9 cellular contexts compared by ENCODE assay signal in the genomic region with DNA sequence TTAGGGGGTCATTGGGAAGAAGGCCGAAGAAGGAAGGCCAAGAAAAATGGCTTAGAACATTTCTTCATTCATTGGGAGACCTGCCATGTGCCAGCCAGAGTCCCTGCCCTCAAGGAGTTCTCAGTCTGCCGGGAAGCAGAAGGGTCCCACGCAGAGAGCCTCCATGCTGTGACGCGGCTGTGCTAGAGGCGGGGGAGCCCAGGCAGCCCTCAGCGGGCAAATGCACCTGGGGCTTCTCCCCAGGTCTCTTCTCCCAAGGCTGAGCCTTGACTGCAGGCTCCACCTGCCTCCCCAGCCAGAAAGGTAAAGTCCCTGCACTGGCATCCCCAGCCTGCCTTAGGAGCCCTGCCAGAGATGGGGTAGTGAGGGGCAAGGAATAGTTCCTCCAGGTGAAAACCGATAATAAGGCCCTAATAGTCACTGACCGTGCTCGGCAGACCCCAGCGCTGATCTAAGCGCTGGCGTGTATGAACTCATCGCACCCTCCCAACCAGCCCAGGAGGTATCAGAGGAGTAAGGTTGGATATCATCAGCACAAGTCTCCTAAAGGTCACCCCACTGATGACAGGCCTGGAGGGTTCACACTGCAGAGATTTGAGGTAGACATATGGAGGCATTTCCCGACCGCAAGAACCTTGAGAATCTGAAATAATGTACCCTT. TPM values are rescaled to one million over a fixed set of nuclear protein-coding genes. Genes with fewer than 3 reads are reported as not detected.
DNase-seq lines count a peak whose midpoint lies in the region; ATAC-seq and TF ChIP-seq lines count a peak whose summit lies in the region.
"Had no signal": no experiment of that assay in that cellular context is flagged by ENCODE, and none has a peak within 500 bp of the region (broad histone marks: within the 10 kb centered on the region; RNA-seq: fewer than 3 reads in every experiment).

No MANE protein-coding gene starts in this region.

- peak overlapping the region; percentile 74 for H3K4me3 Mint-ChIP-seq in activated CD8-positive, alpha-beta T cell treated with anti-CD3 and anti-CD28 coated beads, Interleukin-2, amount 10 ng/mL, durations not matched to agents 7 days and 5 days

- peak; percentile 12 for ATAC-seq in activated CD8-positive, alpha-beta T cell treated with anti-CD3 and anti-CD28 coated beads, Interleukin-2, amount 10 ng/mL, durations not matched to agents 7 days and 5 days
- ATAC-seq in GM21717 (IDR thresholded peaks at IDR 0.05; ENCODE audit: unreplicated experiment) = no peak

- H3K27ac Mint-ChIP-seq in activated CD8-positive, alpha-beta T cell treated with anti-CD3 and anti-CD28 coated beads, Interleukin-2, amount 10 ng/mL, durations not matched to agents 7 days and 5 days = peak overlapping the region; percentile 70

- no peaks in the 10 kb centered on the region for H3K36me3 Mint-ChIP-seq in activated CD8-positive, alpha-beta T cell treated with anti-CD3 and anti-CD28 coated beads, Interleukin-2, amount 10 ng/mL, durations not matched to agents 7 days and 5 days (ENCODE audit: low read depth)

- CTCF ChIA-PET in activated CD8-positive, alpha-beta T cell treated with anti-CD3 and anti-CD28 coated beads, Interleukin-2, amount 10 ng/mL, durations not matched to agents 7 days and 5 days (lab: Charles Lee) = no interaction called here

- H3K4me1 ChIP-seq in right atrium auricular region = peaks cover 0 to 16% of the 10 kb centered on the region in 2 donors
- peaks cover 15 to 16% (median 15%) of the 10 kb centered on the region in 3 donors for H3K4me1 ChIP-seq in skeletal muscle tissue (ENCODE audit: control insufficient read depth in 3 of 3, insufficient read depth in 3 of 3, low read length in 3 of 3)

- H3K27ac ChIP-seq in right atrium auricular region = peak overlapping the region; percentile 79 to 92
- peak overlapping the region; percentile 66 for H3K27ac ChIP-seq in skeletal muscle tissue (ENCODE audit: low read depth, low read length)

- H3K4me3 ChIP-seq in H7 (ENCODE audit: insufficient read depth, low read depth, low read length) (peak overlapping the region; percentile 91), right atrium auricular region (peak overlapping the region; percentile 50 to 69), skeletal muscle tissue (ENCODE audit: low read length in 3 of 3) (peak overlapping the region; percentile 65 to 81 (median 81))

- DNase-seq in H7 = peak; percentile 55
- no peak for DNase-seq in activated CD8-positive, alpha-beta T cell treated with anti-CD3 and anti-CD28 coated beads, Interleukin-2, amount 10 ng/mL, durations not matched to agents 7 days and 5 days
- DNase-seq in right atrium auricular region (ENCODE audit: low spot score) = no peak
- DNase-seq in NCI-H345 treated with DMSO at 0.1 percent for 48 hours (lab: John Stamatoyannopoulos, UW; ENCODE audit: unreplicated experiment) = no peak
- no peak for DNase-seq in dermis blood vessel endothelial cell
- no peak for DNase-seq in NCI-H1436 (lab: John Stamatoyannopoulos, UW)

- no peak for TF ChIP-seq CTCF in right atrium auricular region (IDR thresholded peaks at IDR 0.05)

- H3K9ac ChIP-seq in skeletal muscle tissue (ENCODE audit: low read depth in 1 of 3, low read length in 3 of 3) = peak overlapping the region; percentile 64 to 79 (median 74)

- POLR2A ChIA-PET in activated CD8-positive, alpha-beta T cell treated with anti-CD3 and anti-CD28 coated beads, Interleukin-2, amount 10 ng/mL, durations not matched to agents 7 days and 5 days (lab: Charles Lee) = no interaction called here

- peaks cover 15% of the 10 kb centered on the region for H3K4me1 Mint-ChIP-seq in activated CD8-positive, alpha-beta T cell treated with anti-CD3 and anti-CD28 coated beads, Interleukin-2, amount 10 ng/mL, durations not matched to agents 7 days and 5 days (ENCODE audit: low read depth)

- H3K9me3 ChIP-seq in right atrium auricular region (no peaks in the 10 kb centered on the region), skeletal muscle tissue (ENCODE audit: control insufficient read depth in 3 of 3, low read length in 3 of 3) (no peaks in the 10 kb centered on the region)

- peaks cover 5% of the 10 kb centered on the region; the same call in 1 of the 2 replicates for H3K27me3 ChIP-seq in H7 (ENCODE audit: control insufficient read depth, insufficient read depth, low read length)
- no peaks in the 10 kb centered on the region for H3K27me3 ChIP-seq in right atrium auricular region
- peaks cover 0 to 29% (median 22%) of the 10 kb centered on the region in 3 donors for H3K27me3 ChIP-seq in skeletal muscle tissue (ENCODE audit: control insufficient read depth in 3 of 3, insufficient read depth in 3 of 3, low read length in 3 of 3)

- peaks cover 35% of the 10 kb centered on the region for H3K27me3 Mint-ChIP-seq in activated CD8-positive, alpha-beta T cell treated with anti-CD3 and anti-CD28 coated beads, Interleukin-2, amount 10 ng/mL, durations not matched to agents 7 days and 5 days (ENCODE audit: low read depth)

- H3K36me3 ChIP-seq in H7 (replicated peaks; ENCODE audit: control insufficient read depth, insufficient read depth, low read length) (no peaks in the 10 kb centered on the region), right atrium auricular region (no peaks in the 10 kb centered on the region), skeletal muscle tissue (ENCODE audit: control insufficient read depth in 3 of 3, insufficient read depth in 3 of 3, low read length in 3 of 3) (no peaks in the 10 kb centered on the region)

- H3K9me3 Mint-ChIP-seq in activated CD8-positive, alpha-beta T cell treated with anti-CD3 and anti-CD28 coated beads, Interleukin-2, amount 10 ng/mL, durations not matched to agents 7 days and 5 days (ENCODE audit: insufficient read depth) = no peaks in the 10 kb centered on the region

RNA-seq across cellular contexts. Expression of gene CDR2L, which starts 6.0 kb away (rescaled TPM):
- total RNA-seq in H7 (2014; rRNA removed; shearing (Covaris generic)) = 23.5 and 25.9 TPM in 2 replicates
- under 1 TPM; 0.13 to 0.18 TPM for total RNA-seq in activated CD8-positive, alpha-beta T cell treated with anti-CD3 and anti-CD28 coated beads, Interleukin-2, amount 10 ng/mL, durations not matched to agents 7 days and 5 days
- total RNA-seq in right atrium auricular region = 10 to 100 TPM; 13.6 to 28.8 TPM
- 2.6 TPM for total RNA-seq in skeletal muscle tissue
- total RNA-seq in dermis blood vessel endothelial cell = 19.1 and 23.5 TPM in 2 replicates

RNA-seq across cellular contexts. Expression of gene HID1, which starts 8.9 kb away (rescaled TPM):
- 2.1 and 7.8 TPM in 2 replicates for total RNA-seq in H7 (2014; rRNA removed; shearing (Covaris generic))
- total RNA-seq in activated CD8-positive, alpha-beta T cell treated with anti-CD3 and anti-CD28 coated beads, Interleukin-2, amount 10 ng/mL, durations not matched to agents 7 days and 5 days = under 1 TPM; 0.18 to 0.55 TPM
- total RNA-seq in right atrium auricular region = 10 to 100 TPM; 10.6 to 11.7 TPM
- total RNA-seq in skeletal muscle tissue = 3.7 TPM
- 53.8 and 65.1 TPM in 2 replicates for total RNA-seq in dermis blood vessel endothelial cell

RNA-seq across cellular contexts. Expression of gene MRPL58, which starts 31.0 kb away (rescaled TPM):
- 62.0 and 68.4 TPM in 2 replicates for total RNA-seq in H7 (2014; rRNA removed; shearing (Covaris generic))
- total RNA-seq in activated CD8-positive, alpha-beta T cell treated with anti-CD3 and anti-CD28 coated beads, Interleukin-2, amount 10 ng/mL, durations not matched to agents 7 days and 5 days = 10 to 100 TPM; 45.1 to 45.8 TPM
- 100 to 1,000 TPM in 1 of 2 donors, 10 to 100 TPM in 1; 44.8 to 104 TPM for total RNA-seq in right atrium auricular region
- total RNA-seq in skeletal muscle tissue = 20.9 TPM
- 24.7 and 35.6 TPM in 2 replicates for total RNA-seq in dermis blood vessel endothelial cell

RNA-seq across cellular contexts. Expression of gene OTOP3, which starts 45.8 kb away (rescaled TPM):
- total RNA-seq in H7 (2014; rRNA removed; shearing (Covaris generic)) = not detected in 2 replicates
- not detected for total RNA-seq in activated CD8-positive, alpha-beta T cell treated with anti-CD3 and anti-CD28 coated beads, Interleukin-2, amount 10 ng/mL, durations not matched to agents 7 days and 5 days
- total RNA-seq in right atrium auricular region = not detected
- total RNA-seq in skeletal muscle tissue = not detected
- not detected in 2 replicates for total RNA-seq in dermis blood vessel endothelial cell
- total RNA-seq: dermis microvascular lymphatic vessel endothelial cell had no signal

RNA-seq across cellular contexts. Expression of gene OTOP2, which starts 57.4 kb away (rescaled TPM):
- total RNA-seq in H7 (2014; rRNA removed; shearing (Covaris generic)) = not detected in 2 replicates
- total RNA-seq in activated CD8-positive, alpha-beta T cell treated with anti-CD3 and anti-CD28 coated beads, Interleukin-2, amount 10 ng/mL, durations not matched to agents 7 days and 5 days = not detected
- not detected for total RNA-seq in right atrium auricular region
- total RNA-seq in skeletal muscle tissue = not detected
- not detected in 2 replicates for total RNA-seq in dermis blood vessel endothelial cell
- total RNA-seq: dermis microvascular lymphatic vessel endothelial cell had no signal
